In the genomic region with DNA sequence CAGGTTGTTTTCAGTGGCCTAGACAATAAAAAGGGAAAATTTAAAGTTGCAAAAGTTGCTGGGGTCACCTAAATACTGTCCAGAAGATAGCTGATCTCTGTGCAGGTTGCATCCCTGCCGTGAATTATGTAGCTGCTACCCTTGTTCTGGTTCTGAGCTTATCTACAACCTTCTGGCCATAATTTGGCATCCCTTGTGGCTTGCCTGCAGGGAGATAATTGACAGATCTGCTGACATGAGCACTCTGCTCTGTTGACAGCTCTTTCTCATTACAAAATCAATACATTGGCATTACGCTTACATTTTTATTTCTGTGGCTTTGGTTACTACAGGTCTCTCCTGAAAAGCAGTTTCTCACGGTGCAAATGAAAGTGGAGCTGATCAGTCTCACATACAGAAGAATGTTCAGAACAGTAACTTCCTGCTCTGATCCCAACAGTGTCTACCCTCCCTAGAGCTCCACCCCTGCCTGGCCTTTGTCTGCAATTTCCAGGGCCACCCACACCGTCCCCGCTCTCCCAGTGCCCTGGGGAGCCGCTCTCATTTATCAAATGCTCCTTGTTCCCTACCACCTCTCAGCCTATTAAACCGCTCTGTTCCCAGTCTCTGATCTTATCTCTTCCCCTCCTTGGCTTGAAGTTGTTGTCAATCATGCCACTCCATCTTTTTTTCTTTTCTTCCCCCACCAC, we compare ENCODE assay signal across 12 cellular contexts. TPM values are rescaled to one million over a fixed set of nuclear protein-coding genes. Genes with fewer than 3 reads are reported as not detected.
DNase-seq lines count a peak whose midpoint lies in the region; ATAC-seq and TF ChIP-seq lines count a peak whose summit lies in the region.
"Had no signal": no experiment of that assay in that cellular context is flagged by ENCODE, and none has a peak within 500 bp of the region (broad histone marks: within the 10 kb centered on the region; RNA-seq: fewer than 3 reads in every experiment).

No MANE protein-coding gene starts in this region.

- no peak overlapping the region for H3K4me3 Mint-ChIP-seq in stimulated activated naive CD8-positive, alpha-beta T cell treated with anti-CD3 and anti-CD28 coated beads, Interleukin-15, amount 100 ng/mL, for 72 hours
- H3K4me3 Mint-ChIP-seq: immature natural killer cell had no signal

- no peaks in the 10 kb centered on the region for H3K36me3 ChIP-seq in mesodermal cell (ENCODE audit: control insufficient read depth, insufficient read depth, low read length)
- H3K36me3 ChIP-seq: spleen had no signal

- peaks cover 15% of the 10 kb centered on the region for H3K4me1 ChIP-seq in mesodermal cell (ENCODE audit: control insufficient read depth, insufficient read depth, low read length, poor library complexity, severe bottlenecking)
- H3K4me1 ChIP-seq: spleen had no signal

- peaks cover under 1 to 11% of the 10 kb centered on the region in 2 donors for H3K9me3 Mint-ChIP-seq in stimulated activated naive CD8-positive, alpha-beta T cell treated with anti-CD3 and anti-CD28 coated beads, Interleukin-15, amount 100 ng/mL, for 72 hours

- peaks cover 93% of the 10 kb centered on the region for H3K27me3 Mint-ChIP-seq in stimulated activated naive CD8-positive, alpha-beta T cell treated with anti-CD3 and anti-CD28 coated beads, Interleukin-15, amount 100 ng/mL, for 72 hours

- H3K4me1 Mint-ChIP-seq in stimulated activated naive CD8-positive, alpha-beta T cell treated with anti-CD3 and anti-CD28 coated beads, Interleukin-15, amount 100 ng/mL, for 72 hours: peaks cover 15% of the 10 kb centered on the region

- H3K4me3 ChIP-seq in choroid plexus epithelial cell (ENCODE audit: low read depth, low read length) (no peak overlapping the region), mesodermal cell (ENCODE audit: extremely low read depth, insufficient read depth, low read length, poor library complexity, severe bottlenecking) (no peak overlapping the region)
- H3K4me3 ChIP-seq: spleen had no signal

- peak; percentile 17 for ATAC-seq in stimulated activated naive CD8-positive, alpha-beta T cell treated with anti-CD3 and anti-CD28 coated beads, Interleukin-15, amount 100 ng/mL, for 72 hours
- no peak for ATAC-seq in stimulated activated naive CD8-positive, alpha-beta T cell treated with anti-CD3 and anti-CD28 coated beads, Interleukin-15, Interleukin-2, amounts not matched to agents 100 U/mL and 50 U/mL, for 24 hours
- ATAC-seq in HG03025 (IDR thresholded peaks at IDR 0.05; ENCODE audit: low FRiP score, unreplicated experiment) (no peak), GM18909 (IDR thresholded peaks at IDR 0.05; ENCODE audit: poor library complexity, unreplicated experiment) (no peak)

- TF ChIP-seq CTCF in choroid plexus epithelial cell (conservative IDR thresholded peaks at IDR 0.05; ENCODE audit: low read depth, low read length): no peak

- peaks cover 9% of the 10 kb centered on the region for H3K9me3 ChIP-seq in mesodermal cell (ENCODE audit: control insufficient read depth, low read length)

- DNase-seq in stimulated activated naive CD8-positive, alpha-beta T cell treated with anti-CD3 and anti-CD28 coated beads, Interleukin-15, amount 100 ng/mL, for 72 hours: no peak
- no peak for DNase-seq in stimulated activated naive CD8-positive, alpha-beta T cell treated with anti-CD3 and anti-CD28 coated beads, Interleukin-15, Interleukin-2, amounts not matched to agents 100 U/mL and 50 U/mL, for 24 hours
- DNase-seq in choroid plexus epithelial cell (ENCODE audit: low read depth) (peak; percentile 23), amniotic stem cell (lab: John Stamatoyannopoulos, UW) (no peak), GM19238 (ENCODE audit: insufficient read length, low spot score) (no peak)
- DNase-seq: activated effector memory CD4-positive, alpha-beta T cell treated with anti-CD3 and anti-CD28 coated beads, Interleukin-2, amount 50 U/mL, for 16 hours; immature natural killer cell; spleen; T-helper 2 cell had no signal

- H3K27ac ChIP-seq in mesodermal cell (ENCODE audit: low read depth, low read length, severe bottlenecking): peak overlapping the region; percentile 82
- H3K27ac ChIP-seq: spleen had no signal

- no peak overlapping the region for H3K27ac Mint-ChIP-seq in stimulated activated naive CD8-positive, alpha-beta T cell treated with anti-CD3 and anti-CD28 coated beads, Interleukin-15, amount 100 ng/mL, for 72 hours
- H3K27ac Mint-ChIP-seq: immature natural killer cell had no signal

- WGBS in mesodermal cell (ENCODE audit: insufficient coverage in 2 of 2), 2 experiments: 43 to 63% methylated on average over 4 to 7 of the region's 7 CpGs

RNA-seq across cellular contexts. Expression of a gene that starts 29.1 kb away (rescaled TPM):
- polyA plus RNA-seq in mesodermal cell (2013, experiment 1 of 2): 14.6 TPM
- polyA plus RNA-seq in mesodermal cell (2013, experiment 2 of 2): 15.6 TPM
